ENCODE assay signal across 19 cellular contexts in genomic region chr5:131773805-131774204, GRCh38. TPM values are rescaled to one million over a fixed set of nuclear protein-coding genes. Genes with fewer than 3 reads are reported as not detected.
DNase-seq lines count a peak whose midpoint lies in the region.
"Had no signal": no experiment of that assay in that cellular context is flagged by ENCODE, and none has a peak within 500 bp of the region (broad histone marks: within the 10 kb centered on the region; RNA-seq: fewer than 3 reads in every experiment).

No MANE protein-coding gene starts in this region.

- peak overlapping the region; percentile 22 for H3K27ac ChIP-seq in temporal lobe (ENCODE audit: low read depth, low read length)
- H3K27ac ChIP-seq: Peyer's patch, SJCRH30, skin epidermis, thyroid gland had no signal

- DNase-seq in M059J (ENCODE audit: low read depth) (peak; percentile 41), dermis blood vessel endothelial cell (peak; percentile 37), middle frontal gyrus (ENCODE audit: extremely low spot score, low spot score) (peak; percentile 73), SKM-1 (lab: John Stamatoyannopoulos, UW; ENCODE audit: unreplicated experiment) (no peak), epidermal melanocyte (ENCODE audit: insufficient read length, low spot score) (no peak), T-helper 1 cell (no peak)
- DNase-seq: body of pancreas; Caco-2; heart left ventricle; NCI-H1092 treated with DMSO at 0.1 percent for 48 hours; NCI-H2029 treated with DMSO at 0.1 percent for 48 hours; NCI-H446; Peyer's patch; SJCRH30; stimulated activated CD4-positive, alpha-beta T cell treated with anti-CD3 and anti-CD28 coated beads, Interleukin-1b, Interleukin-23, amount 100 ng/mL, for 48 hours; T-helper 2 cell; thyroid gland had no signal

RNA-seq across cellular contexts. Expression of gene FNIP1, which starts 23.0 kb away (rescaled TPM):
- total RNA-seq in M059J (2014; rRNA removed; shearing (Covaris generic)), result 20.1 and 26.4 TPM in 2 replicates
- total RNA-seq in dermis blood vessel endothelial cell (30.2 and 37.3 TPM in 2 replicates), temporal lobe (50.4 TPM)

Comparison
In these comparisons a context has a peak if more than half of its experiments do, and no peak if none do; other contexts are left out.
1. DNase-seq: peak in M059J (single experiment), dermis blood vessel endothelial cell (single experiment) and middle frontal gyrus (single experiment); none in SKM-1 (single experiment), epidermal melanocyte (single experiment) and T-helper 1 cell (0 of 5).